ENCODE assay signal across 24 cellular contexts in the genomic region with DNA sequence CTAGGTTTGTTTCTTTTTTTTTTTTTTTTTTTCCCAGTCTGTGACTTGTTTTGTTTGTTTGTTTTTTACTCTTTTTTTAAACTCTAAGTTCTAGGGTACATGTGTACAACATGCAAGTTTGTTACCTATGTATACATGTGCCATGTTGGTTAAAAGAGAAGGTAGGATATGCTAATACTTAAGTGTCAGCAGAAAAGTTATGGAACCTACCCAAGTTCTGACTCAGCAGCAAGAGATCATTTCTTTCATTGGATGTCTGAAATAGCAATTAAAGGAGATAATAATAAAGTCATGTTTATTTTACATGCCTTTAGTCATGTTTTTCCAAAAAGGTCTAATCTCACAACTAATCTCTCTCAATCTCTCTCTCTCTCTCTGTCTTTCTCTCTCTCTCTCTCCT.
DNase-seq lines count a peak whose midpoint lies in the region; ATAC-seq and TF ChIP-seq lines count a peak whose summit lies in the region.
"Had no signal": no experiment of that assay in that cellular context is flagged by ENCODE, and none has a peak within 500 bp of the region (broad histone marks: within the 10 kb centered on the region; RNA-seq: fewer than 3 reads in every experiment).

No MANE protein-coding gene starts in this region.

- CTCF ChIA-PET in SK-N-SH (lab: Yijun Ruan, JAX) (no interaction called here), OCI-LY7 (lab: Charles Lee; ENCODE audit: unreplicated experiment) (interaction anchor here (0.5 kb wide), 1 partner anchor 618 kb away, joined by 3 read pairs; no protein-coding TSS in a partner anchor)

- peak overlapping the region in 1 of 2 experiments; percentile 94; a peak in 2 of 4 replicates for H3K27ac ChIP-seq in SK-N-SH (ENCODE audit: low read depth in 2 of 2, low read length in 1 of 2)
- H3K27ac ChIP-seq in OCI-LY7 (ENCODE audit: low read depth, low read length, poor library complexity, severe bottlenecking): no peak overlapping the region
- H3K27ac ChIP-seq: 22Rv1, prostate gland, upper lobe of right lung had no signal

- no peaks in the 10 kb centered on the region for H4K20me1 ChIP-seq in SK-N-SH (ENCODE audit: insufficient read depth)
- no peaks in the 10 kb centered on the region for H4K20me1 ChIP-seq in OCI-LY7 (ENCODE audit: insufficient read depth, low read length)

- POLR2A ChIA-PET in SK-N-SH (lab: Yijun Ruan, JAX): no interaction called here
- POLR2A ChIA-PET in OCI-LY7 (lab: Charles Lee): no interaction called here

- peaks cover 19% of the 10 kb centered on the region for H3F3A ChIP-seq in SK-N-SH (replicated peaks; ENCODE audit: insufficient read depth)

- intact Hi-C loops in OCI-LY7 (cut with micrococcal nuclease; ENCODE audit: unreplicated experiment): no loop called here

- DNase-seq in SK-N-SH: no peak
- DNase-seq in astrocyte of the hippocampus (ENCODE audit: low read depth, low spot score): peak; percentile 37
- DNase-seq in fibroblast of mammary gland (ENCODE audit: low read depth): peak; percentile 81
- peak; percentile 32 for DNase-seq in skeletal muscle cell (ENCODE audit: low read depth)
- no peak for DNase-seq in OCI-LY7 (ENCODE audit: low spot score)
- no peak for DNase-seq in stimulated activated CD8-positive, alpha-beta memory T cell treated with anti-CD3 and anti-CD28 coated beads, Interleukin-4, amount 100 ng/mL, for 48 hours
- DNase-seq: activated CD4-positive, alpha-beta T cell treated with anti-CD3 and anti-CD28 coated beads, Interleukin-2, amount 50 U/mL, for 1 hour; activated naive CD4-positive, alpha-beta T cell treated with anti-CD3 and anti-CD28 coated beads, Interleukin-2, amount 50 U/mL, for 16 hours; AML-193; CD4-positive, alpha-beta memory T cell; cerebellar nuclear complex; DMS153; GF-D8; glutamatergic neuron; NCI-H1105 treated with DMSO at 0.1 percent for 48 hours; NCI-H2029 treated with DMSO at 0.1 percent for 48 hours; small intestine; stimulated activated CD4-positive, alpha-beta T cell treated with anti-CD3 and anti-CD28 coated beads, Interleukin-2, amount 100 ng/mL, for 24 hours; substantia nigra; upper lobe of right lung had no signal

- H3K36me3 ChIP-seq in SK-N-SH (replicated peaks in 1 of 2; ENCODE audit: control insufficient read depth in 1 of 2, insufficient read depth in 2 of 2, low read length in 1 of 2) (no peaks in the 10 kb centered on the region), OCI-LY7 (ENCODE audit: insufficient read depth, low read length) (no peaks in the 10 kb centered on the region)
- H3K36me3 ChIP-seq: prostate gland, upper lobe of right lung had no signal

- H3K79me2 ChIP-seq in SK-N-SH (ENCODE audit: insufficient read depth) (no peaks in the 10 kb centered on the region), OCI-LY7 (ENCODE audit: insufficient read depth, low read depth, low read length) (no peaks in the 10 kb centered on the region)

- H3K4me3 ChIP-seq in SK-N-SH (ENCODE audit: low read depth in 2 of 2, low read length in 1 of 2): no peak overlapping the region
- H3K4me3 ChIP-seq in fibroblast of mammary gland (ENCODE audit: control insufficient read depth, low read depth, low read length): no peak overlapping the region
- H3K4me3 ChIP-seq in skeletal muscle cell (ENCODE audit: low read depth, low read length): no peak overlapping the region
- no peak overlapping the region for H3K4me3 ChIP-seq in OCI-LY7 (ENCODE audit: low read depth, low read length, poor library complexity, severe bottlenecking)
- H3K4me3 ChIP-seq: prostate gland, upper lobe of right lung had no signal

- no peaks in the 10 kb centered on the region for H3K27me3 ChIP-seq in SK-N-SH (ENCODE audit: insufficient read depth)
- H3K27me3 ChIP-seq: upper lobe of right lung had no signal

- no peak for TF ChIP-seq EP300 in SK-N-SH (IDR thresholded peaks at IDR 0.05; ENCODE audit: borderline replicate concordance in 1 of 2, low read depth in 1 of 2, low read length in 1 of 2)

- no peak for TF ChIP-seq CTCF in SK-N-SH (IDR thresholded peaks at IDR 0.05)
- no peak for TF ChIP-seq CTCF in fibroblast of mammary gland (conservative IDR thresholded peaks at IDR 0.05; ENCODE audit: control insufficient read depth, insufficient read depth, low read depth, low read length)
- no peak for TF ChIP-seq CTCF in OCI-LY7 (conservative IDR thresholded peaks at IDR 0.05; ENCODE audit: low read length)

- no peak for TF ChIP-seq RAD21 in SK-N-SH (IDR thresholded peaks at IDR 0.05; ENCODE audit: low read length)

- peak overlapping the region; percentile 24; the same call in 1 of the 2 replicates for H3K9ac ChIP-seq in SK-N-SH

- no TSS peak for BruUV-seq in OCI-LY7 (replicated peaks; lab: Mats Ljungman, UMichigan)

- H2AFZ ChIP-seq in SK-N-SH (ENCODE audit: low read depth): no peak overlapping the region
- no peak overlapping the region for H2AFZ ChIP-seq in OCI-LY7 (ENCODE audit: low read length)

- ATAC-seq in SK-N-SH treated with all-trans-retinoic acid at 6 μM for 48 hours (no peak), HG02588 (IDR thresholded peaks at IDR 0.05; ENCODE audit: unreplicated experiment) (no peak)
- ATAC-seq: upper lobe of right lung had no signal

- H3K9me2 ChIP-seq in SK-N-SH (no peaks in the 10 kb centered on the region), OCI-LY7 (ENCODE audit: insufficient read depth, low read length) (no peaks in the 10 kb centered on the region)

- H3K9me3 ChIP-seq in SK-N-SH (no peaks in the 10 kb centered on the region), OCI-LY7 (ENCODE audit: low read length) (no peaks in the 10 kb centered on the region)
- H3K9me3 ChIP-seq: prostate gland, upper lobe of right lung had no signal

- peak overlapping the region; percentile 30; the same call in 1 of the 2 replicates for H3K4me2 ChIP-seq in SK-N-SH
- H3K4me2 ChIP-seq in OCI-LY7 (ENCODE audit: low read length): no peak overlapping the region

- peaks cover 0 to 14% of the 10 kb centered on the region in 2 experiments; a peak in 1 of 4 replicates for H3K4me1 ChIP-seq in SK-N-SH (ENCODE audit: control insufficient read depth in 1 of 2, insufficient read depth in 2 of 2, low read depth in 1 of 2, low read length in 1 of 2)
- no peaks in the 10 kb centered on the region for H3K4me1 ChIP-seq in OCI-LY7 (ENCODE audit: insufficient read depth, low read length, poor library complexity, severe bottlenecking)
- H3K4me1 ChIP-seq: prostate gland, upper lobe of right lung had no signal

TF ChIP-seq in SK-N-SH, 30 proteins besides CTCF, POLR2A, EP300 and RAD21:
- TF ChIP-seq CHD2 (IDR thresholded peaks at IDR 0.05; ENCODE audit: low read length, partially characterized antibody) (no peak), NFIC (IDR thresholded peaks at IDR 0.05; ENCODE audit: borderline replicate concordance) (peak; percentile 7; the same call in 1 of the 2 replicates), JUND (IDR thresholded peaks at IDR 0.05) (no peak), ELF1 (IDR thresholded peaks at IDR 0.05) (no peak)

TF ChIP-seq in SK-N-SH treated with all-trans-retinoic acid at 6 μM for 48 hours, 23 proteins besides CTCF, POLR2A, EP300 and RAD21:
- no peak for TF ChIP-seq RARB (CRISPR knock-in tag; IDR thresholded peaks at IDR 0.05)
- TF ChIP-seq, protein P1, sequence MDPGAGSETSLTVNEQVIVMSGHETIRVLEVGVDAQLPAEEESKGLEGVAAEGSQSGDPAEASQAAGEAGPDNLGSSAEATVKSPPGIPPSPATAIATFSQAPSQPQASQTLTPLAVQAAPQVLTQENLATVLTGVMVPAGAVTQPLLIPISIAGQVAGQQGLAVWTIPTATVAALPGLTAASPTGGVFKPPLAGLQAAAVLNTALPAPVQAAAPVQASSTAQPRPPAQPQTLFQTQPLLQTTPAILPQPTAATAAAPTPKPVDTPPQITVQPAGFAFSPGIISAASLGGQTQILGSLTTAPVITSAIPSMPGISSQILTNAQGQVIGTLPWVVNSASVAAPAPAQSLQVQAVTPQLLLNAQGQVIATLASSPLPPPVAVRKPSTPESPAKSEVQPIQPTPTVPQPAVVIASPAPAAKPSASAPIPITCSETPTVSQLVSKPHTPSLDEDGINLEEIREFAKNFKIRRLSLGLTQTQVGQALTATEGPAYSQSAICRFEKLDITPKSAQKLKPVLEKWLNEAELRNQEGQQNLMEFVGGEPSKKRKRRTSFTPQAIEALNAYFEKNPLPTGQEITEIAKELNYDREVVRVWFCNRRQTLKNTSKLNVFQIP (CRISPR knock-in tag; IDR thresholded peaks at IDR 0.05; ENCODE audit: borderline replicate concordance, low read depth): no peak
- TF ChIP-seq ZC3H10 (CRISPR knock-in tag; IDR thresholded peaks at IDR 0.05): no peak

Comparison
In these comparisons a context has a peak if more than half of its experiments do, and no peak if none do; other contexts are left out.
1. DNase-seq: peak in astrocyte of the hippocampus (single experiment), fibroblast of mammary gland (single experiment) and skeletal muscle cell (single experiment); none in SK-N-SH (single experiment), OCI-LY7 (single experiment) and stimulated activated CD8-positive, alpha-beta memory T cell treated with anti-CD3 and anti-CD28 coated beads, Interleukin-4, amount 100 ng/mL, for 48 hours (single experiment).